Comparison of ENCODE assay signal across 8 cellular contexts in genomic region chr9:88075966-88076285, GRCh38.
DNase-seq lines count a peak whose midpoint lies in the region; ATAC-seq and TF ChIP-seq lines count a peak whose summit lies in the region.

No MANE protein-coding gene starts in this region.

- H3K36me3 ChIP-seq in ES-I3 (ENCODE audit: insufficient read depth, low read length) (no peaks in the 10 kb centered on the region), SK-N-SH (replicated peaks in 1 of 2; ENCODE audit: control insufficient read depth in 1 of 2, insufficient read depth in 2 of 2, low read length in 1 of 2) (no peaks in the 10 kb centered on the region), rectal smooth muscle tissue (ENCODE audit: control insufficient read depth, insufficient read depth, low read length) (no peaks in the 10 kb centered on the region)

- H3K4me2 ChIP-seq in SK-N-SH = peak overlapping the region; percentile 95

- H3K9ac ChIP-seq in ES-I3 (ENCODE audit: low read depth, low read length) (peak overlapping the region; percentile 48), SK-N-SH (no peak overlapping the region), rectal smooth muscle tissue (ENCODE audit: low read length) (no peak overlapping the region)

- H3K79me2 ChIP-seq in SK-N-SH (ENCODE audit: insufficient read depth) = no peaks in the 10 kb centered on the region

- H3K9me2 ChIP-seq in SK-N-SH = no peaks in the 10 kb centered on the region

- peak; percentile 27; the same call in 1 of the 2 replicates for TF ChIP-seq CTCF in SK-N-SH (IDR thresholded peaks at IDR 0.05)
- peak; percentile 35 for TF ChIP-seq CTCF in fibroblast of pulmonary artery (IDR thresholded peaks at IDR 0.05; ENCODE audit: low read length, missing control alignments)

- H3K4me3 ChIP-seq in SK-N-SH (ENCODE audit: low read depth in 2 of 2, low read length in 1 of 2) = peak overlapping the region; percentile 55 to 59
- peak overlapping the region; percentile 57 for H3K4me3 ChIP-seq in fibroblast of pulmonary artery (replicated peaks; ENCODE audit: low read depth, low read length)
- peak overlapping the region; percentile 81 for H3K4me3 ChIP-seq in rectal smooth muscle tissue (ENCODE audit: low read length)

- ATAC-seq in GM18868 (IDR thresholded peaks at IDR 0.05; ENCODE audit: unreplicated experiment) (no peak), GM18517 (IDR thresholded peaks at IDR 0.05; ENCODE audit: unreplicated experiment) (no peak)

- no peak; the same call in 1 of the 2 replicates for TF ChIP-seq RAD21 in SK-N-SH (IDR thresholded peaks at IDR 0.05; ENCODE audit: low read length)

- H3K9me3 ChIP-seq in ES-I3 (ENCODE audit: control insufficient read depth, insufficient read depth, low read length) (no peaks in the 10 kb centered on the region), SK-N-SH (no peaks in the 10 kb centered on the region)

- CTCF ChIA-PET in SK-N-SH (lab: Yijun Ruan, JAX) = interaction anchor here (0.9 to 2.2 kb wide), 15 partner anchors 9 to 925 kb away, joined by 3 to 9 read pairs (median 4); partner anchors contain the start of gene CDK20

- no peak for TF ChIP-seq EP300 in SK-N-SH (IDR thresholded peaks at IDR 0.05; ENCODE audit: borderline replicate concordance in 1 of 2, low read depth in 1 of 2, low read length in 1 of 2)

- no peaks in the 10 kb centered on the region for H3K27me3 ChIP-seq in SK-N-SH (ENCODE audit: insufficient read depth)
- no peaks in the 10 kb centered on the region for H3K27me3 ChIP-seq in rectal smooth muscle tissue (ENCODE audit: control insufficient read depth, insufficient read depth, low read length)

- peak overlapping the region; percentile 83 for H2AFZ ChIP-seq in SK-N-SH (ENCODE audit: low read depth)

- H4K20me1 ChIP-seq in SK-N-SH (ENCODE audit: insufficient read depth) = no peaks in the 10 kb centered on the region

- no peaks in the 10 kb centered on the region for H3F3A ChIP-seq in SK-N-SH (replicated peaks; ENCODE audit: insufficient read depth)

- H3K4me1 ChIP-seq in ES-I3 (ENCODE audit: insufficient read depth, low read length) = no peaks in the 10 kb centered on the region; the same call in 1 of the 2 replicates
- peaks cover 0 to 14% of the 10 kb centered on the region in 2 experiments; a peak in 2 of 4 replicates for H3K4me1 ChIP-seq in SK-N-SH (ENCODE audit: control insufficient read depth in 1 of 2, insufficient read depth in 2 of 2, low read depth in 1 of 2, low read length in 1 of 2)
- H3K4me1 ChIP-seq in rectal smooth muscle tissue (ENCODE audit: control insufficient read depth, insufficient read depth, low read length) = peaks cover 2% of the 10 kb centered on the region

- H3K27ac ChIP-seq in SK-N-SH (ENCODE audit: low read depth in 2 of 2, low read length in 1 of 2) (peak overlapping the region in 1 of 2 experiments; percentile 93; a peak in 2 of 4 replicates), rectal smooth muscle tissue (ENCODE audit: low read depth, low read length) (peak overlapping the region; percentile 81)

- 2% methylated on average over 12 of the region's 12 CpGs for WGBS in SK-N-SH (ENCODE audit: low lambda C conversion rate)

- POLR2A ChIA-PET in SK-N-SH (lab: Yijun Ruan, JAX) = interaction anchor here (1.0 to 1.7 kb wide), 5 partner anchors 17 to 682 kb away, joined by 3 to 5 read pairs (median 4); partner anchors contain the start of gene CDK20

- DNase-seq in SK-N-SH (no peak), fibroblast of pulmonary artery (ENCODE audit: low read depth) (peak; percentile 3), T1000 (lab: John Stamatoyannopoulos, UW) (no peak)
- DNase-seq in stimulated activated CD4-positive, alpha-beta T cell treated with anti-CD3 and anti-CD28 coated beads, Interleukin-1b, Interleukin-23, amount 100 ng/mL, for 48 hours = no peak

TF ChIP-seq in SK-N-SH, 30 proteins besides CTCF, POLR2A, EP300 and RAD21:
- no peak for TF ChIP-seq RFX5 (IDR thresholded peaks at IDR 0.05; ENCODE audit: low read length)
- peak; percentile 32 for TF ChIP-seq SMC3 (IDR thresholded peaks at IDR 0.05; ENCODE audit: low read depth, low read length)
- no peak for TF ChIP-seq USF2 (IDR thresholded peaks at IDR 0.05; ENCODE audit: borderline replicate concordance, low read depth, low read length)
- peak; percentile 60; the same call in 1 of the 2 replicates for TF ChIP-seq MXI1 (IDR thresholded peaks at IDR 0.05; ENCODE audit: low read depth, low read length)
